24 cellular contexts compared by ENCODE assay signal in genomic region chr5:18807256-18808193, GRCh38.
DNase-seq lines count a peak whose midpoint lies in the region; ATAC-seq, FAIRE-seq and TF ChIP-seq lines count a peak whose summit lies in the region.
"Had no signal": no experiment of that assay in that cellular context is flagged by ENCODE, and none has a peak within 500 bp of the region (broad histone marks: within the 10 kb centered on the region; RNA-seq: fewer than 3 reads in every experiment).

No MANE protein-coding gene starts in this region.

- DNase-seq in Daoy (ENCODE audit: low read depth): peak; percentile 73
- DNase-seq in H54 (ENCODE audit: insufficient read length, low spot score): no peak
- DNase-seq in M059J (ENCODE audit: low read depth): peak; percentile 52
- DNase-seq in glomerular visceral epithelial cell (ENCODE audit: extremely low spot score): peak; percentile 23
- DNase-seq in OCI-LY7 (ENCODE audit: low spot score): no peak
- DNase-seq in GM23338 (ENCODE audit: low spot score): no peak
- DNase-seq: Caco-2; CD4-positive, alpha-beta T cell; DMS153; EL; GF-D8; KG1; NCI-H1105; NCI-H146; NCI-H2029; NCI-H2227 treated with DMSO at 0.1 percent for 48 hours; NCI-H510A treated with DMSO at 0.1 percent for 48 hours; NCI-H748 treated with DMSO at 0.1 percent for 48 hours; SHP77 treated with DMSO at 0.1 percent for 48 hours; SK-N-SH had no signal

- no peaks in the 10 kb centered on the region for H3K36me3 Mint-ChIP-seq in GM23338 (ENCODE audit: low read depth)

- H3K9me3 Mint-ChIP-seq in GM23338: no peaks in the 10 kb centered on the region
- H3K9me3 Mint-ChIP-seq: CD4-positive, alpha-beta T cell had no signal

- CTCF ChIA-PET in OCI-LY7 (lab: Charles Lee; ENCODE audit: unreplicated experiment): no interaction called here

- POLR2A ChIA-PET in OCI-LY7 (lab: Charles Lee): no interaction called here

- H3K27ac Mint-ChIP-seq in GM23338: no peak overlapping the region
- H3K27ac Mint-ChIP-seq: CD4-positive, alpha-beta T cell had no signal

- FAIRE-seq in H54 (lab: Jason Lieb, UNC): peak; percentile 80
- FAIRE-seq: H1 had no signal

- TF ChIP-seq POLR2A in H54 (IDR thresholded peaks at IDR 0.05; ENCODE audit: low read depth, low read length): no peak

- H2AFZ ChIP-seq in OCI-LY7 (ENCODE audit: low read length) (no peak overlapping the region), GM23338 (no peak overlapping the region)

- no peak for TF ChIP-seq CTCF in OCI-LY7 (conservative IDR thresholded peaks at IDR 0.05; ENCODE audit: low read length)
- TF ChIP-seq CTCF in GM23338 (conservative IDR thresholded peaks at IDR 0.05; ENCODE audit: low read depth in 2 of 2): no peak

- no peaks in the 10 kb centered on the region for H3K27me3 Mint-ChIP-seq in GM23338 (ENCODE audit: insufficient read depth, low read depth, poor library complexity)

- H3K4me1 ChIP-seq in OCI-LY7 (ENCODE audit: insufficient read depth, low read length, poor library complexity, severe bottlenecking) (no peaks in the 10 kb centered on the region), GM23338 (ENCODE audit: insufficient read depth) (peaks cover 3% of the 10 kb centered on the region; the same call in 1 of the 2 replicates)
- H3K4me1 ChIP-seq: BLaER1, Caco-2 had no signal

- BruUV-seq in OCI-LY7 (replicated peaks; lab: Mats Ljungman, UMichigan): no TSS peak

- H3K9me2 ChIP-seq in OCI-LY7 (ENCODE audit: insufficient read depth, low read length): no peaks in the 10 kb centered on the region
- H3K9me2 ChIP-seq in GM23338 (ENCODE audit: insufficient read depth): no peaks in the 10 kb centered on the region
- H3K9me2 ChIP-seq: SK-N-SH had no signal

- H4K20me1 ChIP-seq in OCI-LY7 (ENCODE audit: insufficient read depth, low read length) (no peaks in the 10 kb centered on the region), GM23338 (replicated peaks; ENCODE audit: insufficient read depth) (no peaks in the 10 kb centered on the region)
- H4K20me1 ChIP-seq: BLaER1 had no signal

- H3F3A ChIP-seq in GM23338 (replicated peaks; ENCODE audit: low read depth): no peaks in the 10 kb centered on the region

- H3K79me2 ChIP-seq in OCI-LY7 (ENCODE audit: insufficient read depth, low read depth, low read length) (no peaks in the 10 kb centered on the region), GM23338 (replicated peaks; ENCODE audit: insufficient read depth) (no peaks in the 10 kb centered on the region)

- H3K4me2 ChIP-seq in OCI-LY7 (ENCODE audit: low read length) (no peak overlapping the region), GM23338 (no peak overlapping the region)
- H3K4me2 ChIP-seq: BLaER1, SK-N-SH had no signal

- no peaks in the 10 kb centered on the region for H3K27me3 ChIP-seq in GM23338 (ENCODE audit: insufficient read depth)
- H3K27me3 ChIP-seq: BLaER1 had no signal

- no peaks in the 10 kb centered on the region for H3K36me3 ChIP-seq in OCI-LY7 (ENCODE audit: insufficient read depth, low read length)
- no peaks in the 10 kb centered on the region for H3K36me3 ChIP-seq in GM23338 (ENCODE audit: insufficient read depth)
- H3K36me3 ChIP-seq: BLaER1 had no signal

- H3K27ac ChIP-seq in OCI-LY7 (ENCODE audit: low read depth, low read length, poor library complexity, severe bottlenecking): no peak overlapping the region
- H3K27ac ChIP-seq in GM23338 (ENCODE audit: low read depth): no peak overlapping the region
- H3K27ac ChIP-seq: BLaER1, RWPE1 had no signal

- no peaks in the 10 kb centered on the region for H3K9me3 ChIP-seq in OCI-LY7 (ENCODE audit: low read length)
- H3K9me3 ChIP-seq: BLaER1, Caco-2, SK-N-SH had no signal

- H3K4me3 ChIP-seq in OCI-LY7 (ENCODE audit: low read depth, low read length, poor library complexity, severe bottlenecking) (no peak overlapping the region), GM23338 (no peak overlapping the region)
- H3K4me3 ChIP-seq: BLaER1 had no signal

- intact Hi-C loops in OCI-LY7 (cut with micrococcal nuclease; ENCODE audit: unreplicated experiment): no loop called here

- H3K4me3 Mint-ChIP-seq in GM23338: no peak overlapping the region
- H3K4me3 Mint-ChIP-seq: CD4-positive, alpha-beta T cell had no signal

- peaks cover 7% of the 10 kb centered on the region; the same call in 2 of the 3 replicates for H3K4me1 Mint-ChIP-seq in GM23338

- ATAC-seq in HG03565 (IDR thresholded peaks at IDR 0.05; ENCODE audit: unreplicated experiment) (no peak), GM23338 (no peak)

TF ChIP-seq in GM23338, 12 proteins besides CTCF, POLR2A, EP300 and RAD21:
- TF ChIP-seq STAT1 (IDR thresholded peaks at IDR 0.05; ENCODE audit: unreplicated experiment) (no peak), ETS1 (IDR thresholded peaks at IDR 0.05) (no peak), NANOG (IDR thresholded peaks at IDR 0.05; ENCODE audit: borderline replicate concordance) (no peak), REST (IDR thresholded peaks at IDR 0.05; ENCODE audit: unreplicated experiment) (no peak)

Comparison
In these comparisons a context has a peak if more than half of its experiments do, and no peak if none do; other contexts are left out.
1. DNase-seq: peak in Daoy (single experiment), M059J (single experiment) and glomerular visceral epithelial cell (single experiment); none in H54 (single experiment), OCI-LY7 (single experiment) and GM23338 (single experiment).